In the genomic region with DNA sequence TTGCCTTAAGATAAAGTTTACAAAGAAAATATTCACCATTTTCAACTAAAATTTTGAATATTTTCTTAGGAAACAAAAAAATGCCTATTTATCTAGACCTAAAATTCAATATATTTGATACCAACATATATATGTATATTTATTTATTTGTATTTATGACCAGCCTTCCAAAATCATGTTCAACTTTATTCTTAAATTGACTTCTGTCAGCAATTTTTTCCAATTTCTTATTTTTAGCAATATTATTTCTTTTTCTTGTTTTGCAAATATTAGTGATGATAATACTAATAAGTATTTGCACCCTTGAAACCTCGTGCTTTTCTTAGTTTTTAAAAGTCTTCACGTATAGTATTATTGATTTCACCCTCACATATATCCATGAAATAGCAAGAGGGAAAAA, we compare ENCODE assay signal across 26 cellular contexts.
"Had no signal": no experiment of that assay in that cellular context is flagged by ENCODE, and none has a peak within 500 bp of the region (broad histone marks: within the 10 kb centered on the region; RNA-seq: fewer than 3 reads in every experiment).

No MANE protein-coding gene starts in this region.

- H3K4me3 ChIP-seq: adrenal gland, body of pancreas, colonic mucosa, esophagus squamous epithelium had no signal

- H3K27me3 ChIP-seq: adrenal gland, body of pancreas, colonic mucosa, esophagus squamous epithelium had no signal

- H3K4me1 ChIP-seq: body of pancreas, colonic mucosa had no signal

- H3K27ac ChIP-seq: adrenal gland, body of pancreas, colonic mucosa, epithelial cell of prostate, esophagus squamous epithelium had no signal

- FAIRE-seq: endometrium, endothelial cell of umbilical vein had no signal

- ATAC-seq: activated CD8-positive, alpha-beta memory T cell treated with anti-CD3 and anti-CD28 coated beads, Interleukin-2, amount 10 ng/mL, durations not matched to agents 7 days and 5 days; activated CD8-positive, alpha-beta T cell treated with anti-CD3 and anti-CD28 coated beads, Interleukin-2, amount 10 ng/mL, durations not matched to agents 7 days and 5 days; activated naive CD8-positive, alpha-beta T cell treated with anti-CD3 and anti-CD28 coated beads, Interleukin-2, amount 50 U/mL, for 24 hours; body of pancreas had no signal

- DNase-seq: activated CD4-positive, alpha-beta memory T cell treated with anti-CD3 and anti-CD28 coated beads for 36 hours; activated CD4-positive, alpha-beta T cell treated with anti-CD3 and anti-CD28 coated beads for 1 hour; activated CD4-positive, alpha-beta T cell treated with anti-CD3 and anti-CD28 coated beads for 4 hours; activated CD4-positive, alpha-beta T cell treated with anti-CD3 and anti-CD28 coated beads, Interleukin-2, amount 50 U/mL, for 1 hour; activated CD8-positive, alpha-beta memory T cell treated with anti-CD3 and anti-CD28 coated beads, Interleukin-2, amount 10 ng/mL, durations not matched to agents 7 days and 5 days; activated CD8-positive, alpha-beta memory T cell treated with anti-CD3 and anti-CD28 coated beads, Interleukin-2, amount 50 U/mL, for 4 hours; activated CD8-positive, alpha-beta T cell treated with anti-CD3 and anti-CD28 coated beads, Interleukin-2, amount 10 ng/mL, durations not matched to agents 7 days and 5 days; activated effector memory CD4-positive, alpha-beta T cell treated with anti-CD3 and anti-CD28 coated beads, Interleukin-2, amount 50 U/mL, for 16 hours; activated naive CD4-positive, alpha-beta T cell treated with anti-CD3 and anti-CD28 coated beads for 36 hours; activated naive CD8-positive, alpha-beta T cell treated with anti-CD3 and anti-CD28 coated beads for 36 hours; activated naive CD8-positive, alpha-beta T cell treated with anti-CD3 and anti-CD28 coated beads, Interleukin-2, amount 50 U/mL, for 24 hours; activated T-cell treated with anti-CD3 and anti-CD28 coated beads, Interleukin-2, amount 50 U/mL, for 1 hour; activated T-cell treated with anti-CD3 and anti-CD28 coated beads, Interleukin-2, amount 50 U/mL, for 48 hours; amygdala; aorta; body of pancreas; caudate nucleus; colonic mucosa; effector CD8-positive, alpha-beta T cell; esophagus squamous epithelium; foreskin melanocyte; T-helper 2 cell had no signal

- H3K9me3 ChIP-seq: adrenal gland, body of pancreas, colonic mucosa, esophagus squamous epithelium had no signal

- H3K36me3 ChIP-seq: adrenal gland, colonic mucosa, esophagus squamous epithelium had no signal
